In the genomic region with DNA sequence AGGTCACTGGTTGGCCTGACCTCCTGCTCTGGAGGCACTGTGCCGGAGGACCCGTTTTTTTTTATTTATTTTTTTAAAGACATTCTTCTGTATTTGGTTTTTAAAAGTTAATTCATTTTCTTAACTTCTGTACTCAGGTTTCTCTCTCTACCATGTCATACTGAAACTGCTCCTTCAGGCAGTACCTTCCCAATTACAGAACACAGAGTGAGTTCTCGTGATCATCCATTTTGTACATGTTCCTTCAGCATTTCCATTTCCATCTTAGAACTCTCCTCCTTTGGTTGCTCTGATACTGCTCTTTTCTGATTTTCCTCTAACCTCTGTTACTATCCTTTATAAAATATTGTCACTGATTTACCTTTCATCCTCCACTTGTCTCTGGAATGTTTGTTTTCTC, we compare ENCODE assay signal across 2 cellular contexts.
TF ChIP-seq lines count a peak whose summit lies in the region.

No MANE protein-coding gene starts in this region.

TF ChIP-seq in GM12878, 131 proteins besides CTCF, POLR2A, EP300 and RAD21 (continues in another document):
- TF ChIP-seq, protein P1, sequence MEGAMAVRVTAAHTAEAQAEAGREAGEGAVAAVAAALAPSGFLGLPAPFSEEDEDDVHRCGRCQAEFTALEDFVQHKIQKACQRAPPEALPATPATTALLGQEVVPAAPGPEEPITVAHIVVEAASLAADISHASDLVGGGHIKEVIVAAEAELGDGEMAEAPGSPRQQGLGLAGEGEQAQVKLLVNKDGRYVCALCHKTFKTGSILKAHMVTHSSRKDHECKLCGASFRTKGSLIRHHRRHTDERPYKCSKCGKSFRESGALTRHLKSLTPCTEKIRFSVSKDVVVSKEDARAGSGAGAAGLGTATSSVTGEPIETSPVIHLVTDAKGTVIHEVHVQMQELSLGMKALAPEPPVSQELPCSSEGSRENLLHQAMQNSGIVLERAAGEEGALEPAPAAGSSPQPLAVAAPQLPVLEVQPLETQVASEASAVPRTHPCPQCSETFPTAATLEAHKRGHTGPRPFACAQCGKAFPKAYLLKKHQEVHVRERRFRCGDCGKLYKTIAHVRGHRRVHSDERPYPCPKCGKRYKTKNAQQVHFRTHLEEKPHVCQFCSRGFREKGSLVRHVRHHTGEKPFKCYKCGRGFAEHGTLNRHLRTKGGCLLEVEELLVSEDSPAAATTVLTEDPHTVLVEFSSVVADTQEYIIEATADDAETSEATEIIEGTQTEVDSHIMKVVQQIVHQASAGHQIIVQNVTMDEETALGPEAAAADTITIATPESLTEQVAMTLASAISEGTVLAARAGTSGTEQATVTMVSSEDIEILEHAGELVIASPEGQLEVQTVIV (IDR thresholded peaks at IDR 0.05; ENCODE audit: borderline replicate concordance, partially characterized antibody): no peak
- TF ChIP-seq YY1 (IDR thresholded peaks at IDR 0.05; ENCODE audit: low read depth, low read length) (peak; percentile 93), SPI1 (IDR thresholded peaks at IDR 0.05; ENCODE audit: borderline replicate concordance, insufficient read depth, low read depth, low read length) (no peak), PML (IDR thresholded peaks at IDR 0.05; ENCODE audit: low read length) (no peak), IRF4 (IDR thresholded peaks at IDR 0.05; ENCODE audit: low read depth, low read length) (0 out of 2 replicates have a peak, but pooled peaks have one; percentile 35), NBN (IDR thresholded peaks at IDR 0.05) (no peak), IKZF2 (IDR thresholded peaks at IDR 0.05) (peak in 1 of 2 experiments; percentile 31; a peak in 1 of 4 replicates), POLR2AphosphoS5 (IDR thresholded peaks at IDR 0.05; ENCODE audit: low read length) (no peak), EED (IDR thresholded peaks at IDR 0.05; ENCODE audit: low read depth) (no peak), NFYA (IDR thresholded peaks at IDR 0.05; ENCODE audit: borderline replicate concordance, low read depth, low read length) (no peak), STAT3 (IDR thresholded peaks at IDR 0.05; ENCODE audit: low read depth, low read length) (no peak), JUNB (IDR thresholded peaks at IDR 0.05) (peak; percentile 68), ZNF207 (IDR thresholded peaks at IDR 0.05; ENCODE audit: borderline replicate concordance) (no peak), ZNF217 (IDR thresholded peaks at IDR 0.05) (no peak), ATF7 (IDR thresholded peaks at IDR 0.05; ENCODE audit: low read depth) (0 out of 2 replicates have a peak, but pooled peaks have one; percentile 18)
- TF ChIP-seq, protein P2, sequence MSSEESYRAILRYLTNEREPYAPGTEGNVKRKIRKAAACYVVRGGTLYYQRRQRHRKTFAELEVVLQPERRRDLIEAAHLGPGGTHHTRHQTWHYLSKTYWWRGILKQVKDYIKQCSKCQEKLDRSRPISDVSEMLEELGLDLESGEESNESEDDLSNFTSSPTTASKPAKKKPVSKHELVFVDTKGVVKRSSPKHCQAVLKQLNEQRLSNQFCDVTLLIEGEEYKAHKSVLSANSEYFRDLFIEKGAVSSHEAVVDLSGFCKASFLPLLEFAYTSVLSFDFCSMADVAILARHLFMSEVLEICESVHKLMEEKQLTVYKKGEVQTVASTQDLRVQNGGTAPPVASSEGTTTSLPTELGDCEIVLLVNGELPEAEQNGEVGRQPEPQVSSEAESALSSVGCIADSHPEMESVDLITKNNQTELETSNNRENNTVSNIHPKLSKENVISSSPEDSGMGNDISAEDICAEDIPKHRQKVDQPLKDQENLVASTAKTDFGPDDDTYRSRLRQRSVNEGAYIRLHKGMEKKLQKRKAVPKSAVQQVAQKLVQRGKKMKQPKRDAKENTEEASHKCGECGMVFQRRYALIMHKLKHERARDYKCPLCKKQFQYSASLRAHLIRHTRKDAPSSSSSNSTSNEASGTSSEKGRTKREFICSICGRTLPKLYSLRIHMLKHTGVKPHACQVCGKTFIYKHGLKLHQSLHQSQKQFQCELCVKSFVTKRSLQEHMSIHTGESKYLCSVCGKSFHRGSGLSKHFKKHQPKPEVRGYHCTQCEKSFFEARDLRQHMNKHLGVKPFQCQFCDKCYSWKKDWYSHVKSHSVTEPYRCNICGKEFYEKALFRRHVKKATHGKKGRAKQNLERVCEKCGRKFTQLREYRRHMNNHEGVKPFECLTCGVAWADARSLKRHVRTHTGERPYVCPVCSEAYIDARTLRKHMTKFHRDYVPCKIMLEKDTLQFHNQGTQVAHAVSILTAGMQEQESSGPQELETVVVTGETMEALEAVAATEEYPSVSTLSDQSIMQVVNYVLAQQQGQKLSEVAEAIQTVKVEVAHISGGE (CRISPR knock-in tag; IDR thresholded peaks at IDR 0.05): no peak
- TF ChIP-seq, protein P3, sequence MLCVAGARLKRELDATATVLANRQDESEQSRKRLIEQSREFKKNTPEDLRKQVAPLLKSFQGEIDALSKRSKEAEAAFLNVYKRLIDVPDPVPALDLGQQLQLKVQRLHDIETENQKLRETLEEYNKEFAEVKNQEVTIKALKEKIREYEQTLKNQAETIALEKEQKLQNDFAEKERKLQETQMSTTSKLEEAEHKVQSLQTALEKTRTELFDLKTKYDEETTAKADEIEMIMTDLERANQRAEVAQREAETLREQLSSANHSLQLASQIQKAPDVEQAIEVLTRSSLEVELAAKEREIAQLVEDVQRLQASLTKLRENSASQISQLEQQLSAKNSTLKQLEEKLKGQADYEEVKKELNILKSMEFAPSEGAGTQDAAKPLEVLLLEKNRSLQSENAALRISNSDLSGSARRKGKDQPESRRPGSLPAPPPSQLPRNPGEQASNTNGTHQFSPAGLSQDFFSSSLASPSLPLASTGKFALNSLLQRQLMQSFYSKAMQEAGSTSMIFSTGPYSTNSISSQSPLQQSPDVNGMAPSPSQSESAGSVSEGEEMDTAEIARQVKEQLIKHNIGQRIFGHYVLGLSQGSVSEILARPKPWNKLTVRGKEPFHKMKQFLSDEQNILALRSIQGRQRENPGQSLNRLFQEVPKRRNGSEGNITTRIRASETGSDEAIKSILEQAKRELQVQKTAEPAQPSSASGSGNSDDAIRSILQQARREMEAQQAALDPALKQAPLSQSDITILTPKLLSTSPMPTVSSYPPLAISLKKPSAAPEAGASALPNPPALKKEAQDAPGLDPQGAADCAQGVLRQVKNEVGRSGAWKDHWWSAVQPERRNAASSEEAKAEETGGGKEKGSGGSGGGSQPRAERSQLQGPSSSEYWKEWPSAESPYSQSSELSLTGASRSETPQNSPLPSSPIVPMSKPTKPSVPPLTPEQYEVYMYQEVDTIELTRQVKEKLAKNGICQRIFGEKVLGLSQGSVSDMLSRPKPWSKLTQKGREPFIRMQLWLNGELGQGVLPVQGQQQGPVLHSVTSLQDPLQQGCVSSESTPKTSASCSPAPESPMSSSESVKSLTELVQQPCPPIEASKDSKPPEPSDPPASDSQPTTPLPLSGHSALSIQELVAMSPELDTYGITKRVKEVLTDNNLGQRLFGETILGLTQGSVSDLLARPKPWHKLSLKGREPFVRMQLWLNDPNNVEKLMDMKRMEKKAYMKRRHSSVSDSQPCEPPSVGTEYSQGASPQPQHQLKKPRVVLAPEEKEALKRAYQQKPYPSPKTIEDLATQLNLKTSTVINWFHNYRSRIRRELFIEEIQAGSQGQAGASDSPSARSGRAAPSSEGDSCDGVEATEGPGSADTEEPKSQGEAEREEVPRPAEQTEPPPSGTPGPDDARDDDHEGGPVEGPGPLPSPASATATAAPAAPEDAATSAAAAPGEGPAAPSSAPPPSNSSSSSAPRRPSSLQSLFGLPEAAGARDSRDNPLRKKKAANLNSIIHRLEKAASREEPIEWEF (IDR thresholded peaks at IDR 0.05; ENCODE audit: insufficient replicate concordance, low read depth, low read length): no peak

TF ChIP-seq in HEK293T, 16 proteins besides CTCF, POLR2A, EP300 and RAD21:
- TF ChIP-seq SP1 (IDR thresholded peaks at IDR 0.05) (no peak), FOXA1 (IDR thresholded peaks at IDR 0.05) (no peak), SUZ12 (IDR thresholded peaks at IDR 0.05) (no peak), ZNF384 (IDR thresholded peaks at IDR 0.05) (no peak), CTBP1 (IDR thresholded peaks at IDR 0.05; ENCODE audit: borderline replicate concordance) (no peak), ELF4 (IDR thresholded peaks at IDR 0.05) (no peak), L3MBTL2 (conservative IDR thresholded peaks at IDR 0.05) (no peak), HDGF (IDR thresholded peaks at IDR 0.05; ENCODE audit: borderline replicate concordance) (no peak), TARDBP (IDR thresholded peaks at IDR 0.05) (no peak), FOXK2 (IDR thresholded peaks at IDR 0.05) (no peak), ARNT (IDR thresholded peaks at IDR 0.05) (no peak)
- TF ChIP-seq, protein P4, sequence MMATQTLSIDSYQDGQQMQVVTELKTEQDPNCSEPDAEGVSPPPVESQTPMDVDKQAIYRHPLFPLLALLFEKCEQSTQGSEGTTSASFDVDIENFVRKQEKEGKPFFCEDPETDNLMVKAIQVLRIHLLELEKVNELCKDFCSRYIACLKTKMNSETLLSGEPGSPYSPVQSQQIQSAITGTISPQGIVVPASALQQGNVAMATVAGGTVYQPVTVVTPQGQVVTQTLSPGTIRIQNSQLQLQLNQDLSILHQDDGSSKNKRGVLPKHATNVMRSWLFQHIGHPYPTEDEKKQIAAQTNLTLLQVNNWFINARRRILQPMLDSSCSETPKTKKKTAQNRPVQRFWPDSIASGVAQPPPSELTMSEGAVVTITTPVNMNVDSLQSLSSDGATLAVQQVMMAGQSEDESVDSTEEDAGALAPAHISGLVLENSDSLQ (IDR thresholded peaks at IDR 0.05): no peak
TF ChIP-seq in HEK293T: peak in this region for 0.
